Comparison of ENCODE assay signal across 23 cellular contexts in the genomic region with DNA sequence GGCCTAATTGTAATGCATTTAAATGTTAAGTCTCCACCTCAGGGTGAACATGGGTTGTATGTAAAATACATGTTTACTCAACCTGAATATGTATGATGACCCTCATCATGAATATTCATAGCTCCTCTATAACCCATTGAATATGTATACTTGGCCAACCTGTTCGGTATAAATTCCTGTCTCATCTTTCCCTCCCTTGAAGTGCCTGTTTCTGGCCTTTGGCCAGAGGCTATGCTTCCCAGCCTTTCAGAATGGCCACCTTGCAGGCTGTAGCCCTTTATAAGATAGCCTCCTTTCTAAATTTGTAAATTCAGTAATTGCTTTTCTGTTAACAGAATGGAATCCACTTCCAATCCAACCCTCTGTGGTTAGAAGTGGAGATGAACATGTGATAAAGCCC.
"Had no signal": no experiment of that assay in that cellular context is flagged by ENCODE, and none has a peak within 500 bp of the region (broad histone marks: within the 10 kb centered on the region; RNA-seq: fewer than 3 reads in every experiment).

No MANE protein-coding gene starts in this region.

- ATAC-seq: effector memory CD8-positive, alpha-beta T cell; esophagus mucosa; gastrocnemius medialis; left ventricle myocardium superior; natural killer cell; stimulated activated naive B cell treated with anti-CD40 and anti-IgM and Interleukin-4, amounts not matched to agents 10 μg/mL and 1 μg/mL and 100 μg/mL, for 72 hours had no signal

- DNase-seq: activated B cell treated with CpG ODN at 0.5 μM for 24 hours; activated CD4-positive, alpha-beta T cell treated with anti-CD3 and anti-CD28 coated beads for 4 hours; activated CD4-positive, alpha-beta T cell treated with anti-CD3 and anti-CD28 coated beads, Interleukin-2, amount 50 U/mL, for 48 hours; activated effector memory CD4-positive, alpha-beta T cell treated with Interleukin-2 at 50 U/mL for 16 hours; activated naive CD4-positive, alpha-beta T cell treated with anti-CD3 and anti-CD28 coated beads for 36 hours; activated naive CD8-positive, alpha-beta T cell treated with anti-CD3 and anti-CD28 coated beads, Interleukin-2, amount 10 ng/mL, durations not matched to agents 7 days and 5 days; activated T-cell treated with anti-CD3 and anti-CD28 coated beads, Interleukin-2, amount 50 U/mL, for 72 hours; amniotic stem cell; colonic mucosa; dorsolateral prefrontal cortex; effector memory CD8-positive, alpha-beta T cell; gastrocnemius medialis; hypothalamus; left ventricle myocardium superior; mammary epithelial cell; natural killer cell; sigmoid colon; stimulated activated CD4-positive, alpha-beta T cell treated with anti-CD3 and anti-CD28 coated beads, Interleukin-2, amount 100 ng/mL, for 48 hours; stimulated activated CD8-positive, alpha-beta memory T cell treated with anti-CD3 and anti-CD28 coated beads, Interleukin-4, amount 100 ng/mL, for 48 hours; stimulated activated naive B cell treated with anti-CD40 and anti-IgM and Interleukin-4, amounts not matched to agents 10 μg/mL and 1 μg/mL and 100 μg/mL, for 72 hours; testis had no signal

- H3K36me3 ChIP-seq: colonic mucosa, gastrocnemius medialis, sigmoid colon had no signal

- H3K27ac ChIP-seq: colonic mucosa, dorsolateral prefrontal cortex, gastrocnemius medialis, sigmoid colon, testis had no signal

- H3K27me3 ChIP-seq: colonic mucosa, dorsolateral prefrontal cortex, gastrocnemius medialis, sigmoid colon, testis had no signal

- H3K9me3 ChIP-seq: colonic mucosa, gastrocnemius medialis, sigmoid colon, testis had no signal

- H3K4me1 ChIP-seq: colonic mucosa, gastrocnemius medialis, sigmoid colon, testis had no signal

- H3K4me3 ChIP-seq: colonic mucosa, dorsolateral prefrontal cortex, gastrocnemius medialis, sigmoid colon, smooth muscle cell, testis had no signal
